ENCODE assay signal across 15 cellular contexts in the genomic region with DNA sequence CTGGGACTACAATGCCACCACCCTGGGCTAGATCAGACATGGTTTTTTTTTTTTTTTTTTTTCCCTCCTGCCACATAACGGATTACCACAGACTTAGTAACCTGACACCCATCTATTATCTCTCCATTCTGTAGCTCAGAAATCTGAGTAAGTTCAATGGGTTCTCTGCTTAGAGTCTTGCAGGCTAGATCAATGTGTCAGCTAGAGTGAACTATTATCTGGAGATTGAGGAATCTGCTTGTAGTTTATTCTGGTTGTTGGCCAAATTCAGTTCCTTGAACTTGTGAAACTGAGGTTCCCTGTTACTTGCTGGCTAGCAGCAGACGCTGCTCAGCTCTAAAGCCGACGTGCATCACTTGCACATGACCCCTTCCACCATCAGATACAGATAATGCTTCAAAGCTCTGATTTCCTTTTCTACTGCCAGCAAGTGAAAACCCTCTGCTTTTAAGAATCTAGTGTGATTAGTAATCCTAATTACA.
DNase-seq lines count a peak whose midpoint lies in the region; ATAC-seq and TF ChIP-seq lines count a peak whose summit lies in the region.
"Had no signal": no experiment of that assay in that cellular context is flagged by ENCODE, and none has a peak within 500 bp of the region (broad histone marks: within the 10 kb centered on the region; RNA-seq: fewer than 3 reads in every experiment).

No MANE protein-coding gene starts in this region.

- H3K27me3 Mint-ChIP-seq in neural progenitor cell (ENCODE audit: insufficient read depth, low read depth), result no peaks in the 10 kb centered on the region

- H4K20me1 ChIP-seq in neural progenitor cell (ENCODE audit: low read depth), result no peaks in the 10 kb centered on the region

- H3K9me3 ChIP-seq in neural progenitor cell (ENCODE audit: low read depth), result no peaks in the 10 kb centered on the region
- H3K9me3 ChIP-seq: right lobe of liver had no signal

- no peak overlapping the region for H2AFZ ChIP-seq in neural progenitor cell (replicated peaks)

- no peaks in the 10 kb centered on the region for H3K9me3 Mint-ChIP-seq in neural progenitor cell

- TF ChIP-seq CTCF in astrocyte of the spinal cord (IDR thresholded peaks at IDR 0.05; ENCODE audit: low read depth, low read length) (no peak), neural progenitor cell (IDR thresholded peaks at IDR 0.05) (no peak)

- H3K27ac Mint-ChIP-seq in neural progenitor cell, result peak overlapping the region; percentile 72

- H3K9ac ChIP-seq in neural progenitor cell, result no peak overlapping the region

- H3K4me1 Mint-ChIP-seq in neural progenitor cell, result peaks cover 16% of the 10 kb centered on the region

- H3K4me2 ChIP-seq in neural progenitor cell, result peak overlapping the region; percentile 46

- in situ Hi-C loops in astrocyte of the spinal cord (cut with HindIII; ENCODE audit: low sequenced_read_pairs), result no loop called here

- H3K4me3 ChIP-seq in astrocyte of the spinal cord (ENCODE audit: low read depth, low read length), result no peak overlapping the region
- H3K4me3 ChIP-seq in neural progenitor cell, result no peak overlapping the region
- H3K4me3 ChIP-seq: lung, right lobe of liver, SK-N-MC had no signal

- no peak for ATAC-seq in HG02759 (IDR thresholded peaks at IDR 0.05; ENCODE audit: unreplicated experiment)
- ATAC-seq in GM21390 (IDR thresholded peaks at IDR 0.05; ENCODE audit: unreplicated experiment), result no peak
- ATAC-seq in GM21529 (IDR thresholded peaks at IDR 0.05; ENCODE audit: unreplicated experiment), result no peak
- ATAC-seq: right lobe of liver had no signal

- H3K4me3 Mint-ChIP-seq in neural progenitor cell, result no peak overlapping the region

- no peaks in the 10 kb centered on the region for H3K36me3 Mint-ChIP-seq in neural progenitor cell

- no peaks in the 10 kb centered on the region for H3K79me2 ChIP-seq in neural progenitor cell (ENCODE audit: low read depth)

- H3K4me1 ChIP-seq in neural progenitor cell, result peaks cover 5% of the 10 kb centered on the region
- H3K4me1 ChIP-seq: right lobe of liver had no signal

- no peaks in the 10 kb centered on the region for H3K36me3 ChIP-seq in neural progenitor cell
- H3K36me3 ChIP-seq: right lobe of liver had no signal

- no peak overlapping the region for H3K27ac ChIP-seq in neural progenitor cell
- H3K27ac ChIP-seq: right lobe of liver, SK-N-MC had no signal

- H3F3A ChIP-seq in neural progenitor cell (ENCODE audit: low read depth), result peaks cover 9% of the 10 kb centered on the region

- DNase-seq in HCEC 1CT, result peak; percentile 78
- peak; percentile 84 for DNase-seq in NCI-H226
- DNase-seq in astrocyte of the spinal cord (ENCODE audit: low read depth, low spot score), result peak; percentile 86
- DNase-seq in neural progenitor cell (ENCODE audit: low spot score), result peak; percentile 72
- no peak for DNase-seq in activated CD8-positive, alpha-beta memory T cell treated with anti-CD3 and anti-CD28 coated beads, Interleukin-2, amount 50 U/mL, for 48 hours
- DNase-seq: amniotic stem cell, foreskin melanocyte, GOT3, NCI-H187, right lobe of liver had no signal

- H3K27me3 ChIP-seq in neural progenitor cell, result no peaks in the 10 kb centered on the region
- H3K27me3 ChIP-seq: right lobe of liver had no signal
